ENCODE assay signal across 15 cellular contexts in the genomic region with DNA sequence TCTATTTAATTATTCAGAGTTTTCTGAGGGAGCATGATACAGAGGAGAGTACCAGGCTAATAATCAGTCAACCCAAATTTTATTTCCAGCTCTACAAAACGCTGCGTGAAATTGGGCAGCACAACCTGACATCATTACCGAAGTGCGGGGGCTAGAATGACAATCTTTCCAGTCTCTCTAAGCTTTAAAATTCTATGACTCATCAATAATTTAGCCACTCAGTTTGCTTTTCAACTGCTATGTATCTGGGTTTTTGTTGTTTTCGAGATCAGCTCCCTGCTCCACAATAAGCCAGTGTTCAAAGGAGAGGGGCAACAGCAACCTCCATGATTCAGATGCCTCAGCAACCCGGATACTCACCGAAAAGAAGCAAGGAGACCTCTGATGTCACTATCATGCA. TPM values are rescaled to one million over a fixed set of nuclear protein-coding genes. Genes with fewer than 3 reads are reported as not detected.
DNase-seq lines count a peak whose midpoint lies in the region; ATAC-seq and TF ChIP-seq lines count a peak whose summit lies in the region.
"Had no signal": no experiment of that assay in that cellular context is flagged by ENCODE, and none has a peak within 500 bp of the region (broad histone marks: within the 10 kb centered on the region; RNA-seq: fewer than 3 reads in every experiment).

No MANE protein-coding gene starts in this region.

- peaks cover 7% of the 10 kb centered on the region for H3K9me3 Mint-ChIP-seq in endodermal cell
- no peaks in the 10 kb centered on the region for H3K9me3 Mint-ChIP-seq in progenitor cell of endocrine pancreas (ENCODE audit: low read depth)
- no peaks in the 10 kb centered on the region for H3K9me3 Mint-ChIP-seq in stimulated activated naive B cell treated with anti-CD40 and anti-IgM and Interleukin-4, amounts not matched to agents 10 μg/mL and 1 μg/mL and 100 μg/mL, for 72 hours

- H3K4me3 Mint-ChIP-seq in endodermal cell, result no peak overlapping the region
- no peak overlapping the region for H3K4me3 Mint-ChIP-seq in progenitor cell of endocrine pancreas (ENCODE audit: low read depth)
- no peak overlapping the region for H3K4me3 Mint-ChIP-seq in stimulated activated naive B cell treated with anti-CD40 and anti-IgM and Interleukin-4, amounts not matched to agents 10 μg/mL and 1 μg/mL and 100 μg/mL, for 72 hours

- no peak overlapping the region for H3K4me3 ChIP-seq in heart right ventricle
- no peak overlapping the region for H3K4me3 ChIP-seq in endodermal cell (ENCODE audit: low read length)
- H3K4me3 ChIP-seq in aorta (ENCODE audit: low read length in 2 of 2), result no peak overlapping the region
- no peak overlapping the region for H3K4me3 ChIP-seq in H7 (ENCODE audit: insufficient read depth, low read depth, low read length)
- H3K4me3 ChIP-seq: HAP-1 had no signal

- H3K9me3 ChIP-seq in heart right ventricle (no peaks in the 10 kb centered on the region), endodermal cell (ENCODE audit: control insufficient read depth, low read length) (peaks cover 11% of the 10 kb centered on the region), aorta (ENCODE audit: control insufficient read depth, low read length) (no peaks in the 10 kb centered on the region)
- H3K9me3 ChIP-seq: HAP-1 had no signal

- intact Hi-C loops in heart right ventricle (cut with DNase I), result no loop called here
- intact Hi-C loops in Right ventricle myocardium inferior (cut with DNase I), result no loop called here
- intact Hi-C loops in aorta (cut with DNase I), result no loop called here

- H3K27ac Mint-ChIP-seq in endodermal cell, result peak overlapping the region; percentile 67
- peak overlapping the region; percentile 91 for H3K27ac Mint-ChIP-seq in progenitor cell of endocrine pancreas
- no peak overlapping the region for H3K27ac Mint-ChIP-seq in stimulated activated naive B cell treated with anti-CD40 and anti-IgM and Interleukin-4, amounts not matched to agents 10 μg/mL and 1 μg/mL and 100 μg/mL, for 72 hours

- peak overlapping the region in 9 of 10 donors; percentile 19 to 96 (median 71) for H3K27ac ChIP-seq in heart right ventricle
- no peak overlapping the region for H3K27ac ChIP-seq in endodermal cell (ENCODE audit: low read depth, low read length)
- H3K27ac ChIP-seq in aorta (ENCODE audit: low read depth in 1 of 2, low read length in 2 of 2), result peak overlapping the region; percentile 75 to 90

- H3K27me3 Mint-ChIP-seq in endodermal cell (ENCODE audit: insufficient read depth) (no peaks in the 10 kb centered on the region), progenitor cell of endocrine pancreas (no peaks in the 10 kb centered on the region)
- H3K27me3 Mint-ChIP-seq in stimulated activated naive B cell treated with anti-CD40 and anti-IgM and Interleukin-4, amounts not matched to agents 10 μg/mL and 1 μg/mL and 100 μg/mL, for 72 hours, result peaks cover 32 to 34% of the 10 kb centered on the region in 2 donors

- 86 to 89% methylated on average over 7 of the region's 7 CpGs for WGBS in heart right ventricle, 2 donors
- WGBS in endodermal cell (ENCODE audit: insufficient coverage in 1 of 2, insufficient read length in 1 of 2), 2 experiments, result 96% methylated on average over 7 of the region's 7 CpGs
- 39 to 41% methylated on average over 7 of the region's 7 CpGs for WGBS in aorta, 2 donors

- ATAC-seq in heart right ventricle (no peak), Right ventricle myocardium inferior (no peak), aorta (ENCODE audit: low FRiP score) (no peak), GM19467 (IDR thresholded peaks at IDR 0.05; ENCODE audit: unreplicated experiment) (no peak)
- ATAC-seq in stimulated activated naive B cell treated with anti-CD40 and anti-IgM and Interleukin-4, amounts not matched to agents 10 μg/mL and 1 μg/mL and 100 μg/mL, for 72 hours (replicated peaks), result no peak

- no peaks in the 10 kb centered on the region for H3K36me3 ChIP-seq in heart right ventricle
- no peaks in the 10 kb centered on the region for H3K36me3 ChIP-seq in endodermal cell (ENCODE audit: control insufficient read depth, insufficient read depth, low read length)
- H3K36me3 ChIP-seq in aorta (ENCODE audit: control insufficient read depth in 1 of 2, insufficient read depth in 2 of 2, low read length in 1 of 2), result peaks cover 0 to 3% of the 10 kb centered on the region in 2 donors
- no peaks in the 10 kb centered on the region for H3K36me3 ChIP-seq in H7 (replicated peaks; ENCODE audit: control insufficient read depth, insufficient read depth, low read length)
- H3K36me3 ChIP-seq: HAP-1 had no signal

- H3K9ac ChIP-seq in endodermal cell (ENCODE audit: extremely low read depth, low read length, poor library complexity, severe bottlenecking), result no peak overlapping the region

- H3K36me3 Mint-ChIP-seq in endodermal cell (ENCODE audit: low read depth), result peaks cover 11% of the 10 kb centered on the region
- H3K36me3 Mint-ChIP-seq in progenitor cell of endocrine pancreas (ENCODE audit: insufficient read depth), result no peaks in the 10 kb centered on the region
- H3K36me3 Mint-ChIP-seq in stimulated activated naive B cell treated with anti-CD40 and anti-IgM and Interleukin-4, amounts not matched to agents 10 μg/mL and 1 μg/mL and 100 μg/mL, for 72 hours, result no peaks in the 10 kb centered on the region

- peaks cover 21% of the 10 kb centered on the region for H3K4me1 Mint-ChIP-seq in endodermal cell
- H3K4me1 Mint-ChIP-seq in progenitor cell of endocrine pancreas (ENCODE audit: low read depth), result peaks cover 16% of the 10 kb centered on the region
- H3K4me1 Mint-ChIP-seq in stimulated activated naive B cell treated with anti-CD40 and anti-IgM and Interleukin-4, amounts not matched to agents 10 μg/mL and 1 μg/mL and 100 μg/mL, for 72 hours, result peaks cover 0 to 2% of the 10 kb centered on the region in 2 donors

- DNase-seq in heart right ventricle (no peak), Right ventricle myocardium inferior (ENCODE audit: missing footprints) (no peak), endodermal cell (no peak), progenitor cell of endocrine pancreas (ENCODE audit: low spot score, unreplicated experiment) (no peak), aorta (no peak), H7 (no peak)
- no peak for DNase-seq in stimulated activated naive B cell treated with anti-CD40 and anti-IgM and Interleukin-4, amounts not matched to agents 10 μg/mL and 1 μg/mL and 100 μg/mL, for 72 hours
- DNase-seq: activated CD4-positive, CD25-positive, alpha-beta regulatory T cell; activated T-cell treated with anti-CD3 and anti-CD28 coated beads for 4 hours; Calu3; Karpas-422; NCI-H524; T-helper 1 cell had no signal

- H3K27me3 ChIP-seq in heart right ventricle, result no peaks in the 10 kb centered on the region
- no peaks in the 10 kb centered on the region for H3K27me3 ChIP-seq in endodermal cell (ENCODE audit: control insufficient read depth, insufficient read depth, low read length, poor library complexity, severe bottlenecking)
- no peaks in the 10 kb centered on the region for H3K27me3 ChIP-seq in aorta (ENCODE audit: control insufficient read depth in 1 of 2, insufficient read depth in 2 of 2, low read length in 1 of 2)
- H3K27me3 ChIP-seq in H7 (ENCODE audit: control insufficient read depth, insufficient read depth, low read length), result no peaks in the 10 kb centered on the region

- H3K4me1 ChIP-seq in heart right ventricle (peaks cover 5 to 95% (median 77%) of the 10 kb centered on the region in 9 donors), endodermal cell (ENCODE audit: control insufficient read depth, insufficient read depth, low read length) (peaks cover 2% of the 10 kb centered on the region), aorta (ENCODE audit: control insufficient read depth in 1 of 2, insufficient read depth in 2 of 2, low read length in 2 of 2) (peaks cover 15 to 22% of the 10 kb centered on the region in 2 donors)

- TF ChIP-seq CTCF in heart right ventricle (IDR thresholded peaks at IDR 0.05) (no peak), endodermal cell (conservative IDR thresholded peaks at IDR 0.05) (no peak), progenitor cell of endocrine pancreas (IDR thresholded peaks at IDR 0.05; ENCODE audit: unreplicated experiment) (no peak)

RNA-seq across cellular contexts. Expression of gene SORT1, which starts 13.9 kb away (rescaled TPM):
- 100 to 1,000 TPM; 105 to 235 (median 132) TPM for total RNA-seq in heart right ventricle
- 10 to 100 TPM; 32.8 to 64.1 TPM for polyA plus RNA-seq in heart right ventricle
- total RNA-seq in Right ventricle myocardium inferior, result 121 TPM
- 10 to 100 TPM; 44.9 to 46.2 TPM for total RNA-seq in endodermal cell
- 35.7 TPM for polyA plus RNA-seq in endodermal cell (2013, experiment 1 of 2)
- 35.6 TPM for polyA plus RNA-seq in endodermal cell (2013, experiment 2 of 2)
- 110 and 116 TPM in 2 replicates for total RNA-seq in progenitor cell of endocrine pancreas
- 100 to 1,000 TPM; 119 to 310 TPM for total RNA-seq in aorta
- 10 to 100 TPM; 47.3 to 74.6 TPM for polyA plus RNA-seq in aorta
- total RNA-seq in H7 (2014; rRNA removed; shearing (Covaris generic)), result 12.4 and 15.9 TPM in 2 replicates

RNA-seq across cellular contexts. Expression of gene PSMA5, which starts 42.4 kb away (rescaled TPM):
- total RNA-seq in heart right ventricle (10 to 100 TPM; 51.2 to 65.6 (median 59.2) TPM), Right ventricle myocardium inferior (62.4 TPM), endodermal cell (100 to 1,000 TPM; 117 to 122 TPM), progenitor cell of endocrine pancreas (71.4 and 81.1 TPM in 2 replicates), aorta (10 to 100 TPM; 37.4 to 49.9 TPM)
- polyA plus RNA-seq in heart right ventricle (10 to 100 TPM; 22.7 to 94.6 TPM), aorta (10 to 100 TPM; 39.1 to 57.1 TPM)
- polyA plus RNA-seq in endodermal cell (2013, experiment 1 of 2), result 64.3 TPM
- polyA plus RNA-seq in endodermal cell (2013, experiment 2 of 2), result 64.0 TPM
- 141 and 142 TPM in 2 replicates for total RNA-seq in H7 (2014; rRNA removed; shearing (Covaris generic))
